Comparison of ENCODE assay signal across 7 cellular contexts in genomic region chrY:3213183-3213582, GRCh38.
DNase-seq lines count a peak whose midpoint lies in the region; ATAC-seq lines count a peak whose summit lies in the region.
"Not testable (repeated sequence)": the region's sequence is repeated elsewhere in the genome, so short reads cannot be mapped to it uniquely, and the experiment has no call there.

No MANE protein-coding gene starts in this region.

- DNase-seq in activated CD4-positive, alpha-beta T cell treated with anti-CD3 and anti-CD28 coated beads for 36 hours, result peak; percentile 8
- DNase-seq in stimulated activated naive CD8-positive, alpha-beta T cell treated with anti-CD3 and anti-CD28 coated beads, Interleukin-15, amount 100 ng/mL, for 72 hours, result not testable (repeated sequence)

- H3K4me1 Mint-ChIP-seq in activated CD4-positive, alpha-beta T cell treated with anti-CD3 and anti-CD28 coated beads for 36 hours; stimulated activated naive CD8-positive, alpha-beta T cell treated with anti-CD3 and anti-CD28 coated beads, Interleukin-15, amount 100 ng/mL, for 72 hours: not testable (repeated sequence)

- H3K9me3 Mint-ChIP-seq in activated CD4-positive, alpha-beta T cell treated with anti-CD3 and anti-CD28 coated beads for 36 hours (ENCODE audit: low read depth); stimulated activated naive CD8-positive, alpha-beta T cell treated with anti-CD3 and anti-CD28 coated beads, Interleukin-15, amount 100 ng/mL, for 72 hours: not testable (repeated sequence)

- not testable (repeated sequence) for H3K27ac Mint-ChIP-seq in activated CD4-positive, alpha-beta T cell treated with anti-CD3 and anti-CD28 coated beads for 36 hours; stimulated activated naive CD8-positive, alpha-beta T cell treated with anti-CD3 and anti-CD28 coated beads, Interleukin-15, amount 100 ng/mL, for 72 hours

- POLR2A ChIA-PET in activated CD4-positive, alpha-beta T cell treated with anti-CD3 and anti-CD28 coated beads for 36 hours (lab: Charles Lee), result not testable (repeated sequence)

- intact Hi-C loops in activated CD4-positive, alpha-beta T cell treated with anti-CD3 and anti-CD28 coated beads for 36 hours (cut with DNase I, micrococcal nuclease), result not testable (repeated sequence)

- CTCF ChIA-PET in activated CD4-positive, alpha-beta T cell treated with anti-CD3 and anti-CD28 coated beads for 36 hours (lab: Charles Lee), result not testable (repeated sequence)

- not testable (repeated sequence) for H3K27me3 Mint-ChIP-seq in activated CD4-positive, alpha-beta T cell treated with anti-CD3 and anti-CD28 coated beads for 36 hours; stimulated activated naive CD8-positive, alpha-beta T cell treated with anti-CD3 and anti-CD28 coated beads, Interleukin-15, amount 100 ng/mL, for 72 hours

- ATAC-seq in GM19043 (IDR thresholded peaks at IDR 0.05; ENCODE audit: low read depth, unreplicated experiment) (peak; percentile 68), HG02588 (IDR thresholded peaks at IDR 0.05; ENCODE audit: unreplicated experiment) (peak; percentile 73), HG02798 (IDR thresholded peaks at IDR 0.05; ENCODE audit: poor library complexity, unreplicated experiment) (peak; percentile 90), HG03432 (IDR thresholded peaks at IDR 0.05; ENCODE audit: unreplicated experiment) (peak; percentile 83), HG03571 (IDR thresholded peaks at IDR 0.05; ENCODE audit: unreplicated experiment) (peak; percentile 62)
- not testable (repeated sequence) for ATAC-seq in activated CD4-positive, alpha-beta T cell treated with anti-CD3 and anti-CD28 coated beads for 36 hours
- ATAC-seq in stimulated activated naive CD8-positive, alpha-beta T cell treated with anti-CD3 and anti-CD28 coated beads, Interleukin-15, amount 100 ng/mL, for 72 hours, result peak; percentile 55

- H3K36me3 Mint-ChIP-seq in activated CD4-positive, alpha-beta T cell treated with anti-CD3 and anti-CD28 coated beads for 36 hours (ENCODE audit: low read depth), result not testable (repeated sequence)

- H3K4me3 Mint-ChIP-seq in activated CD4-positive, alpha-beta T cell treated with anti-CD3 and anti-CD28 coated beads for 36 hours; stimulated activated naive CD8-positive, alpha-beta T cell treated with anti-CD3 and anti-CD28 coated beads, Interleukin-15, amount 100 ng/mL, for 72 hours: not testable (repeated sequence)
